ENCODE assay signal across 8 cellular contexts in the genomic region with DNA sequence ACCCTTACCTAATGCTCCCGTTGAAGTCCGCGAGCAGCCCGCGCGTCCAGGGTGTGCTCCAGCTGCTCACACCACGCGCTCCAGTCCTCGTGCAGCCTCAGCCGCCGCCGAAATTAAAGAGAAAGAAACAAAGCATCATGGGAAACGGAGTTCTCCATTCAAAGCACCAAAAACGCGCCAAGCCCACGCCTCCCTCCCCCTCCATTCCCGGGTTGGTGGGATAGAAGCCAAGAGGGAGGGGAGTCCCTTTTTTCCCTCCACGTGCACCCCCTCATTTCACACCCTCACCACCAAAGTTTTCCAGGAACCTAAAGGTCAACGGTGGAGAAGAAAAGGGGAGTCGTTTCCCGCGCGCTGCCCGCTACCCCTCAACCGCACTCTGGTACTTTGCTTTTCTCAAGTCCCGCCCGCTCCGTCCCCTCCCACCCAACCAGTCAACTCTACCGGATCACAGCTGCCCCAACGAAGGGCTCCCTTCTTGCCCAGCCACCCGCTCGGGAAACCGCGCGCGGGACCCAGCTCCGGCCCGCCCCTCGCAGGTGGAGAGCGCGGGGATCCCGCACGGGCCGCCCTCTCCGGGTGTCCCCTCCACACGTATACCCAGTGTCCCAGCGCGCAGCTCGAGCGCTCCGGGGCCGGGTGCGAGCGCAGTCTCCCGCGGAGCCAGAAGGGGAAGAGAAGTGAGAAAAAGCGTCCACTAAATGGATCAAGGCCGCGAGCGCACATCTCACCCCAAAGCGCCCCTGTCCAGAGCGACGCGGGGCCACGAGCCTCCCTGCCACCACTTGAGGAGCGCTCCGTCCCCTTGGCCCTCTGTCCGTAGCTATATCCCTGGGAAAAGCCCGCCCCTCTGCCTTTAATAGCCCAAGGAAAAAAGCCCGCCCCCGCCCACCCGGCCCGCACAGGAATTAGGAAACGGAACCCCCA.
DNase-seq lines count a peak whose midpoint lies in the region; ATAC-seq and TF ChIP-seq lines count a peak whose summit lies in the region.

No MANE protein-coding gene starts in this region.

- H3K36me3 ChIP-seq in H7 (replicated peaks; ENCODE audit: control insufficient read depth, insufficient read depth, low read length) (peaks cover 16% of the 10 kb centered on the region), Peyer's patch (no peaks in the 10 kb centered on the region), brain microvascular endothelial cell (replicated peaks) (no peaks in the 10 kb centered on the region), kidney epithelial cell (ENCODE audit: control insufficient read depth, insufficient read depth, low read length) (no peaks in the 10 kb centered on the region)

- no peaks in the 10 kb centered on the region for H3K9me3 ChIP-seq in CD4-positive, alpha-beta T cell (ENCODE audit: control insufficient read depth, low read length)
- no peaks in the 10 kb centered on the region for H3K9me3 ChIP-seq in Peyer's patch

- H3K4me3 Mint-ChIP-seq in CD4-positive, alpha-beta T cell: peak overlapping the region; percentile 95

- in situ Hi-C loops in brain microvascular endothelial cell (cut with HindIII; ENCODE audit: low pct_ligation_motif_present, low sequenced_read_pairs): no loop called here

- DNase-seq in CD4-positive, alpha-beta T cell: peak in 3 of 10 experiments; percentile 3 to 19 (median 9)
- DNase-seq in H7 (peak; percentile 64), Peyer's patch (peak; percentile 31 to 51 (median 37)), brain microvascular endothelial cell (no peak), kidney epithelial cell (ENCODE audit: low read depth) (no peak), NCI-H146 treated with DMSO at 0.1 percent for 48 hours (lab: John Stamatoyannopoulos, UW; ENCODE audit: unreplicated experiment) (no peak)
- DNase-seq in stimulated activated CD4-positive, alpha-beta T cell treated with anti-CD3 and anti-CD28 coated beads, Interleukin-1b, Interleukin-23, amount 100 ng/mL, for 48 hours: peak; percentile 53

- TF ChIP-seq POLR2A in Peyer's patch (IDR thresholded peaks at IDR 0.05): no peak

- ATAC-seq in CD4-positive, alpha-beta T cell (ENCODE audit: poor library complexity): peak; percentile 45
- no peak for ATAC-seq in GM18519 (IDR thresholded peaks at IDR 0.05; ENCODE audit: low FRiP score, unreplicated experiment)

- no peaks in the 10 kb centered on the region for H3K4me1 ChIP-seq in Peyer's patch

- H3K27me3 Mint-ChIP-seq in CD4-positive, alpha-beta T cell: peaks cover 18% of the 10 kb centered on the region

- no peak overlapping the region for H3K27ac Mint-ChIP-seq in CD4-positive, alpha-beta T cell

- H3K36me3 Mint-ChIP-seq in CD4-positive, alpha-beta T cell (ENCODE audit: low read depth): peaks cover 4% of the 10 kb centered on the region

- CTCF ChIA-PET in CD4-positive, alpha-beta T cell (lab: Charles Lee): no interaction called here

- no peak overlapping the region for H3K27ac ChIP-seq in CD4-positive, alpha-beta T cell (ENCODE audit: low read depth, low read length)
- peak overlapping the region in 1 of 4 donors; percentile 12 for H3K27ac ChIP-seq in Peyer's patch
- H3K27ac ChIP-seq in brain microvascular endothelial cell: no peak overlapping the region

- POLR2A ChIA-PET in CD4-positive, alpha-beta T cell (lab: Charles Lee): interaction anchor here (0.9 to 1.5 kb wide), 2 partner anchors 14 to 166 kb away, joined by 3 to 13 read pairs; no protein-coding TSS in a partner anchor

- peak overlapping the region; percentile 88 for H3K4me3 ChIP-seq in H7 (ENCODE audit: insufficient read depth, low read depth, low read length)
- peak overlapping the region; percentile 39 to 52 (median 48) for H3K4me3 ChIP-seq in Peyer's patch
- peak overlapping the region; percentile 39 for H3K4me3 ChIP-seq in brain microvascular endothelial cell (ENCODE audit: low read depth, low read length)
- peak overlapping the region; percentile 38 for H3K4me3 ChIP-seq in kidney epithelial cell (ENCODE audit: low read depth, low read length)

- H3K27me3 ChIP-seq in CD4-positive, alpha-beta T cell (ENCODE audit: control insufficient read depth, insufficient read depth, low read length): peaks cover 15% of the 10 kb centered on the region
- H3K27me3 ChIP-seq in H7 (ENCODE audit: control insufficient read depth, insufficient read depth, low read length) (no peaks in the 10 kb centered on the region), Peyer's patch (no peaks in the 10 kb centered on the region), brain microvascular endothelial cell (replicated peaks) (peaks cover 9% of the 10 kb centered on the region), kidney epithelial cell (ENCODE audit: control insufficient read depth, insufficient read depth, low read length) (peaks cover 11% of the 10 kb centered on the region)

- no peaks in the 10 kb centered on the region for H3K9me3 Mint-ChIP-seq in CD4-positive, alpha-beta T cell

- intact Hi-C loops in CD4-positive, alpha-beta T cell (cut with DNase I, micrococcal nuclease): no loop called here

- H3K4me1 Mint-ChIP-seq in CD4-positive, alpha-beta T cell (ENCODE audit: low read depth): peaks cover 14% of the 10 kb centered on the region

- TF ChIP-seq CTCF in CD4-positive, alpha-beta T cell (IDR thresholded peaks at IDR 0.05): no peak
- TF ChIP-seq CTCF in Peyer's patch (IDR thresholded peaks at IDR 0.05): no peak
- no peak for TF ChIP-seq CTCF in brain microvascular endothelial cell (IDR thresholded peaks at IDR 0.05; ENCODE audit: low read depth, low read length, missing control alignments)
- no peak for TF ChIP-seq CTCF in kidney epithelial cell (IDR thresholded peaks at IDR 0.05; ENCODE audit: insufficient read depth, low read length, poor library complexity, severe bottlenecking)

Comparison
In these comparisons a context has a peak if more than half of its experiments do, and no peak if none do; other contexts are left out.
1. DNase-seq: peak in H7 (single experiment), Peyer's patch (3 of 3) and stimulated activated CD4-positive, alpha-beta T cell treated with anti-CD3 and anti-CD28 coated beads, Interleukin-1b, Interleukin-23, amount 100 ng/mL, for 48 hours (single experiment); none in brain microvascular endothelial cell (single experiment), kidney epithelial cell (single experiment) and NCI-H146 treated with DMSO at 0.1 percent for 48 hours (single experiment).
2. H3K4me3 ChIP-seq: peak in every context shown above with its lines; median percentile 88 in H7; 48 in Peyer's patch; 39 in brain microvascular endothelial cell; 38 in kidney epithelial cell.